Comparison of ENCODE assay signal across 8 cellular contexts in genomic region chr3:108602249-108602934, GRCh38. TPM values are rescaled to one million over a fixed set of nuclear protein-coding genes. Genes with fewer than 3 reads are reported as not detected.
A peak's percentile ranks its signal among the peaks of the same experiment; 100 is the strongest.
DNase-seq lines count a peak whose midpoint lies in the region; ATAC-seq lines count a peak whose summit lies in the region.

No MANE protein-coding gene starts in this region.

- peak overlapping the region; percentile 77 for H3K4me3 Mint-ChIP-seq in activated T-cell treated with anti-CD3 and anti-CD28 coated beads, Interleukin-2, amount 50 U/mL, for 4 hours

- no peaks in the 10 kb centered on the region for H3K9me3 Mint-ChIP-seq in activated T-cell treated with anti-CD3 and anti-CD28 coated beads, Interleukin-2, amount 50 U/mL, for 4 hours

- ATAC-seq in GM18498 (IDR thresholded peaks at IDR 0.05; ENCODE audit: unreplicated experiment) = peak; percentile 91
- peak; percentile 65 for ATAC-seq in HG02623 (IDR thresholded peaks at IDR 0.05; ENCODE audit: unreplicated experiment)
- peak; percentile 56 to 65 for ATAC-seq in activated T-cell treated with anti-CD3 and anti-CD28 coated beads, Interleukin-2, amount 50 U/mL, for 4 hours
- ATAC-seq in GM21723 (IDR thresholded peaks at IDR 0.05; ENCODE audit: unreplicated experiment) = no peak

- peaks cover 56% of the 10 kb centered on the region for H3K4me1 Mint-ChIP-seq in activated T-cell treated with anti-CD3 and anti-CD28 coated beads, Interleukin-2, amount 50 U/mL, for 4 hours (ENCODE audit: low read depth)

- no peaks in the 10 kb centered on the region for H3K27me3 Mint-ChIP-seq in activated T-cell treated with anti-CD3 and anti-CD28 coated beads, Interleukin-2, amount 50 U/mL, for 4 hours (ENCODE audit: low read depth)

- DNase-seq in activated T-cell treated with anti-CD3 and anti-CD28 coated beads, Interleukin-2, amount 50 U/mL, for 4 hours = peak; percentile 10
- DNase-seq in midbrain (lab: John Stamatoyannopoulos, UW) = peak; percentile 13
- no peak for DNase-seq in NCI-H446 treated with DMSO at 0.1 percent for 48 hours (lab: John Stamatoyannopoulos, UW)
- DNase-seq in SKM-1 treated with dmso at 0.1 percent for 144 hours (lab: John Stamatoyannopoulos, UW; ENCODE audit: unreplicated experiment) = no peak
- no peak for DNase-seq in NCI-H1694 (lab: John Stamatoyannopoulos, UW)

- peaks cover 2% of the 10 kb centered on the region for H3K36me3 Mint-ChIP-seq in activated T-cell treated with anti-CD3 and anti-CD28 coated beads, Interleukin-2, amount 50 U/mL, for 4 hours (ENCODE audit: insufficient read depth)

RNA-seq across cellular contexts. Expression of gene DZIP3, which starts 12.9 kb away (rescaled TPM):
- 1 to 10 TPM; 2.4 to 2.7 (median 2.6) TPM for total RNA-seq in activated T-cell treated with anti-CD3 and anti-CD28 coated beads, Interleukin-2, amount 50 U/mL, for 4 hours

RNA-seq across cellular contexts. Expression of gene CIP2A, which starts 13.2 kb away (rescaled TPM):
- 10 to 100 TPM; 15.4 to 20.3 (median 15.7) TPM for total RNA-seq in activated T-cell treated with anti-CD3 and anti-CD28 coated beads, Interleukin-2, amount 50 U/mL, for 4 hours

Comparison
In these comparisons a context has a peak if more than half of its experiments do, and no peak if none do; other contexts are left out.
1. DNase-seq: peak in activated T-cell treated with anti-CD3 and anti-CD28 coated beads, Interleukin-2, amount 50 U/mL, for 4 hours (single experiment) and midbrain (single experiment); none in NCI-H446 treated with DMSO at 0.1 percent for 48 hours (single experiment), SKM-1 treated with dmso at 0.1 percent for 144 hours (single experiment) and NCI-H1694 (single experiment).